ENCODE assay signal across 8 cellular contexts in the genomic region with DNA sequence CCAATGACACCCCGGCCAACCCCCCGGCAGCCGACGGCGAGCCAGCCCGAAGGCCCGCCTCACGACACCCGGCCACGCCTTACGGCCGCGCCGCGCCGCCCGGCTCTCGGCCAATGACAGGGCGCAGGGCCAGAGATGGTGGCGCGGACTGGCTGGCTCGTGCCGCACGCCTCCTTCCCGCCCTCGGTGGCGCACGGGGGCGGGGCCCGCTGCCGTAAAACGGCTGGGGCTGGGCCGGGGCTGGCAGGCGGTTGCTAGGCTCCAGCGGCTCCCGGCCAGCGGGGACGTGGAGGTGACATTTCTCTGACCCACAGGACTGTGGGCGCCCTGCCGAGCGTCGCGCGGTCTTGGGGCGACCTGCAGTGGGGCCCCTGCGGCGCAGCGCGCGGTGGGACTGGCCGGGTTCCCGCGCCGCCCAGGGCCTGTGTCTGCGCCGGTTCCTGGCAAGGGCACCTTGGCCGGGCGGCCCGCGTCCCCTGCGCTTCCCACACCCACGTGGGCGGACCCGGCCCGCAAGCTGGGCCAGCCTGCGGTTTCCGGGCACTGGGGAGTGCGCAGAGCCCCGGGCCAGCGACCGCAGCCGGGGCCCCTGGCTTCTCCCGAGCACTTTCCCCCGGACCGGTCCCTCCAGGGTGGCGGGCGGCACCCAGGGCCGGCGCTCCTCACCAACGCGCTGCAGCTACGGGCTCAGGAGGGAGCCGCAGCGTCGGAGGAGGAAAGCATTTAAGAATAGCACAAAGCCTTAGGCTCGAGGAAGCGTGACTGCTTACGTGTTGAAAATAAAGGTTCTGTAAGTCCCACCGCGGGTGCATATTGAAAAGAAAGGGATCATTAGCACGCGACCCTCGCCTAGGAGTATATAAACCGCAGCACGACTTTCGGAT.
DNase-seq lines count a peak whose midpoint lies in the region; ATAC-seq and TF ChIP-seq lines count a peak whose summit lies in the region.

Gene MPC1, minus strand, starts transcription at position 8 of the 884 bp plus-strand sequence. CDS start 64 bp downstream, outside the sequence.

- DNase-seq in AG20443 (ENCODE audit: low spot score): peak; percentile 98
- peak; percentile 79 for DNase-seq in NCI-H446 treated with DMSO at 0.1 percent for 48 hours (lab: John Stamatoyannopoulos, UW)
- DNase-seq in central memory CD8-positive, alpha-beta T cell (ENCODE audit: low spot score in 2 of 2): peak; percentile 87 to 89
- peak; percentile 97 for DNase-seq in iris pigment epithelial cell (ENCODE audit: low read depth)
- peak; percentile 89 to 91 for DNase-seq in stimulated activated CD4-positive, alpha-beta T cell treated with anti-CD3 and anti-CD28 coated beads, Interleukin-12 subunit alpha, Interleukin-12 subunit beta, amount 100 ng/mL, for 24 hours (ENCODE audit: low read depth in 2 of 2)

- no peaks in the 10 kb centered on the region for H3K9me3 Mint-ChIP-seq in central memory CD8-positive, alpha-beta T cell

- peak within 1 kb of the TSS; percentile 86 for H3K4me3 Mint-ChIP-seq in central memory CD8-positive, alpha-beta T cell

- peaks cover 13% of the 10 kb centered on the region for H3K4me1 Mint-ChIP-seq in central memory CD8-positive, alpha-beta T cell

- ATAC-seq in HG03378 (IDR thresholded peaks at IDR 0.05; ENCODE audit: unreplicated experiment): peak; percentile 78
- ATAC-seq in activated CD4-positive, CD25-positive, alpha-beta regulatory T cell treated with anti-CD3 and anti-CD28 coated beads, Interleukin-2, amount 50 U/mL, for 24 hours: peak; percentile 95 to 96
- peak; percentile 94 for ATAC-seq in central memory CD8-positive, alpha-beta T cell (replicated peaks; ENCODE audit: extremely low read depth, poor library complexity, severe bottlenecking)

- H3K27ac Mint-ChIP-seq in central memory CD8-positive, alpha-beta T cell (ENCODE audit: low read depth): peak within 1 kb of the TSS; percentile 88

- H3K36me3 Mint-ChIP-seq in central memory CD8-positive, alpha-beta T cell (ENCODE audit: insufficient read depth): peaks cover 8% of the 10 kb centered on the region

- H3K27me3 Mint-ChIP-seq in central memory CD8-positive, alpha-beta T cell: no peaks in the 10 kb centered on the region

- TF ChIP-seq POLR2A in GM19099 (IDR thresholded peaks at IDR 0.05; ENCODE audit: extremely low read depth, insufficient read length, low read depth): peak; percentile 77

Comparison
In these comparisons a context has a peak if more than half of its experiments do, and no peak if none do; other contexts are left out.
1. Peak in every context shown above with its lines: DNase-seq and ATAC-seq.